9 cellular contexts compared by ENCODE assay signal in the genomic region with DNA sequence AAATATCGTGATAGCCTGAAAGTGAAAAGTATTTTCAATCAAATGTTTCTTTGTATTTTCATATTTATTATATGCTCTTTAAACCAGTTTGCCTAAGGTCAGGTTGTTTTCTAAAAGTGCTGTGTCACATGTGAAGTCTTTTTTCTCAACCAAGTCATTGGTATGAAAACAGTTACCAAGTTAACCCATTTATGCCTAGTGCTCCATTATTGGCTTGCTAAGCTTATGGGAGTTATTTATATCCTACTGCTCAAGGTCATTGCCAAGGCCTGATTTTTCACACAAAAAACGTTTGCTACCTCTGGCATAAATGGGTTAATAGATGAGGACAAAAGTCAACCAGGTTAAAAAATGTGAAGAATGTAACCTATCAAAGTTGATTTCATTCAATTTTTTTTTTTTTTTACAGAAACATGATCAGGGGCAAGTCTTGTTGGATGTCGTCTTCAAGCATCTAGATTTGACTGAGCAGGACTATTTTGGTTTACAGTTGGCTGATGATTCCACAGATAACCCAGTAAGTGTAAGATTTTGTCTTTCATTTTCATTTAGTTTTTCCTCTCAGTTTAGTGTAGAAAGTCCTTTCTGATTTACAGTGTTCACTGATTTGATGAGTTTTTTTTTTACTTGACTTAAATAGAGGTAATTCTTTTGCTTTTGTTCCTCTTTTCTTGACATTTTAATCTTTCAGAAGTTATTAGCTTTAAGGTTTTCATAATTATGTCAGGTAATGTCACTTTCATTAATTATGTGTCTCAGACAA.
DNase-seq lines count a peak whose midpoint lies in the region; ATAC-seq and TF ChIP-seq lines count a peak whose summit lies in the region.
"Had no signal": no experiment of that assay in that cellular context is flagged by ENCODE, and none has a peak within 500 bp of the region (broad histone marks: within the 10 kb centered on the region; RNA-seq: fewer than 3 reads in every experiment).

No MANE protein-coding gene starts in this region.

- DNase-seq in activated naive CD8-positive, alpha-beta T cell treated with anti-CD3 and anti-CD28 coated beads for 36 hours: no peak
- DNase-seq in NCI-H1930 (lab: John Stamatoyannopoulos, UW) (no peak), endodermal cell (no peak), SIG-M5 (lab: John Stamatoyannopoulos, UW) (no peak)
- DNase-seq in activated CD4-positive, CD25-positive, alpha-beta regulatory T cell (lab: John Stamatoyannopoulos, UW): no peak
- DNase-seq: DMS153 had no signal

- no peak for TF ChIP-seq CTCF in endodermal cell (conservative IDR thresholded peaks at IDR 0.05)

- H3K9me3 ChIP-seq in endodermal cell (ENCODE audit: control insufficient read depth, low read length): peaks cover 3% of the 10 kb centered on the region

- no peak overlapping the region for H3K9ac ChIP-seq in endodermal cell (ENCODE audit: extremely low read depth, low read length, poor library complexity, severe bottlenecking)

- peaks cover 5% of the 10 kb centered on the region for H3K9me3 Mint-ChIP-seq in activated naive CD8-positive, alpha-beta T cell treated with anti-CD3 and anti-CD28 coated beads for 36 hours
- H3K9me3 Mint-ChIP-seq in endodermal cell: peaks cover 2% of the 10 kb centered on the region

- 75 to 83% methylated on average over 1 to 2 of the region's 3 CpGs for WGBS in endodermal cell (ENCODE audit: insufficient coverage in 1 of 2, insufficient read length in 1 of 2), 2 experiments

- H3K4me3 ChIP-seq in endodermal cell (ENCODE audit: low read length): no peak overlapping the region

- no peak overlapping the region for H3K27ac ChIP-seq in endodermal cell (ENCODE audit: low read depth, low read length)

- H3K27ac Mint-ChIP-seq in activated naive CD8-positive, alpha-beta T cell treated with anti-CD3 and anti-CD28 coated beads for 36 hours: peak overlapping the region; percentile 56
- no peak overlapping the region for H3K27ac Mint-ChIP-seq in endodermal cell

- H3K27me3 ChIP-seq in endodermal cell (ENCODE audit: control insufficient read depth, insufficient read depth, low read length, poor library complexity, severe bottlenecking): no peaks in the 10 kb centered on the region

- H3K36me3 ChIP-seq in endodermal cell (ENCODE audit: control insufficient read depth, insufficient read depth, low read length): no peaks in the 10 kb centered on the region

- H3K4me1 Mint-ChIP-seq in activated naive CD8-positive, alpha-beta T cell treated with anti-CD3 and anti-CD28 coated beads for 36 hours: peaks cover 67% of the 10 kb centered on the region
- H3K4me1 Mint-ChIP-seq in endodermal cell: peaks cover 7% of the 10 kb centered on the region

- ATAC-seq in GM18499 (IDR thresholded peaks at IDR 0.05; ENCODE audit: insufficient read depth, unreplicated experiment) (peak; percentile 60), GM19463 (IDR thresholded peaks at IDR 0.05; ENCODE audit: unreplicated experiment) (peak; percentile 66), HG03066 (IDR thresholded peaks at IDR 0.05; ENCODE audit: low read depth, unreplicated experiment) (peak; percentile 88)

- H3K36me3 Mint-ChIP-seq in activated naive CD8-positive, alpha-beta T cell treated with anti-CD3 and anti-CD28 coated beads for 36 hours: peaks cover 37% of the 10 kb centered on the region
- peaks cover 8% of the 10 kb centered on the region for H3K36me3 Mint-ChIP-seq in endodermal cell (ENCODE audit: low read depth)

- H3K4me3 Mint-ChIP-seq in activated naive CD8-positive, alpha-beta T cell treated with anti-CD3 and anti-CD28 coated beads for 36 hours: no peak overlapping the region
- H3K4me3 Mint-ChIP-seq in endodermal cell: no peak overlapping the region

- H3K4me1 ChIP-seq in endodermal cell (ENCODE audit: control insufficient read depth, insufficient read depth, low read length): no peaks in the 10 kb centered on the region

- no peaks in the 10 kb centered on the region for H3K27me3 Mint-ChIP-seq in activated naive CD8-positive, alpha-beta T cell treated with anti-CD3 and anti-CD28 coated beads for 36 hours
- H3K27me3 Mint-ChIP-seq in endodermal cell (ENCODE audit: insufficient read depth): no peaks in the 10 kb centered on the region
